ENCODE assay signal across 15 cellular contexts in the genomic region with DNA sequence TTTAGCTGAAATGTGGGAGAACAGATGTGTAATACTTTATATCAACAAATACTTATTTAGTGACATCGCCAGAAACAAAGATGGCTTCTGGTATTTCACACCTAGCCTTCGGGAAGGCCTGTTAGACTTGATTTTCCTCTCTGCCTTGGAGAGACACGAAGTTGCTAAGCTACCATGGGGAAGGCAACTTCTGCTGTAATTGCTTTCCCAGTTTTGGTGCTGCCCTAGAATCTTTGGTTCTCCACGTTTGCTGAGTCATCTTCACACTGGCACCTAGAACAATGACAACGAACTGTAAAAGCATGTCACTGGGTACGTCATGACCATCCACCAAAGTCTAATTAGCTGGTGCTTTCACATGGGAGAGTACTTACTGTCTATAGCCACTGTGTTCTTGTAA. TPM values are rescaled to one million over a fixed set of nuclear protein-coding genes. Genes with fewer than 3 reads are reported as not detected.
DNase-seq lines count a peak whose midpoint lies in the region; ATAC-seq, FAIRE-seq and TF ChIP-seq lines count a peak whose summit lies in the region.
"Had no signal": no experiment of that assay in that cellular context is flagged by ENCODE, and none has a peak within 500 bp of the region (broad histone marks: within the 10 kb centered on the region; RNA-seq: fewer than 3 reads in every experiment).

No MANE protein-coding gene starts in this region.

- in situ Hi-C loops in astrocyte of the spinal cord (cut with HindIII; ENCODE audit: low sequenced_read_pairs), result no loop called here

- H4K20me1 ChIP-seq in HCT116 (ENCODE audit: insufficient read depth) (no peaks in the 10 kb centered on the region), keratinocyte (ENCODE audit: control insufficient read depth, extremely low read depth, insufficient read depth, low read length) (no peaks in the 10 kb centered on the region)

- H3K4me3 ChIP-seq in A673 (ENCODE audit: low read depth, low read length, poor library complexity, severe bottlenecking) (no peak overlapping the region), HCT116 (replicated peaks in 1 of 2; ENCODE audit: low read depth in 1 of 2, low read length in 2 of 2) (no peak overlapping the region), astrocyte of the spinal cord (ENCODE audit: low read depth, low read length) (no peak overlapping the region), keratinocyte (ENCODE audit: control insufficient read depth in 2 of 3, extremely low read depth in 1 of 3, insufficient read depth in 2 of 3, low read depth in 1 of 3, low read length in 3 of 3) (no peak overlapping the region)
- H3K4me3 ChIP-seq in effector memory CD4-positive, alpha-beta T cell (ENCODE audit: insufficient read depth, low read depth, low read length, poor library complexity, severe bottlenecking), result no peak overlapping the region
- H3K4me3 ChIP-seq: coronary artery had no signal

- dilution Hi-C loops in keratinocyte (cut with MboI; ENCODE audit: extremely low pct_ligation_motif_present, low sequenced_read_pairs), result no loop called here

- H3K27me3 ChIP-seq in A673 (replicated peaks; ENCODE audit: insufficient read depth, low read depth, low read length, poor library complexity) (no peaks in the 10 kb centered on the region), HCT116 (ENCODE audit: insufficient read depth, low read length) (no peaks in the 10 kb centered on the region), keratinocyte (ENCODE audit: control insufficient read depth, extremely low read depth, insufficient read depth, low read length) (no peaks in the 10 kb centered on the region)
- H3K27me3 ChIP-seq in effector memory CD4-positive, alpha-beta T cell (replicated peaks; ENCODE audit: control insufficient read depth, insufficient read depth, low read length, poor library complexity, severe bottlenecking), result no peaks in the 10 kb centered on the region

- FAIRE-seq in keratinocyte (lab: Jason Lieb, UNC), result no peak
- FAIRE-seq in GM12892 (lab: Jason Lieb, UNC), result no peak
- FAIRE-seq: G401.6, GM18507 had no signal

- no peaks in the 10 kb centered on the region for H3K36me3 ChIP-seq in A673 (ENCODE audit: insufficient read depth, low read length, poor library complexity, severe bottlenecking)
- H3K36me3 ChIP-seq in HCT116 (ENCODE audit: control insufficient read depth in 1 of 2, insufficient read depth in 2 of 2, low read length in 2 of 2), result no peaks in the 10 kb centered on the region
- no peaks in the 10 kb centered on the region for H3K36me3 ChIP-seq in keratinocyte (ENCODE audit: control insufficient read depth in 2 of 2, extremely low read depth in 1 of 2, insufficient read depth in 2 of 2, low read length in 2 of 2)
- no peaks in the 10 kb centered on the region for H3K36me3 ChIP-seq in effector memory CD4-positive, alpha-beta T cell (ENCODE audit: control insufficient read depth, insufficient read depth, low read length)

- H3K9me2 ChIP-seq in HCT116 (ENCODE audit: insufficient read depth), result no peaks in the 10 kb centered on the region

- BruUV-seq in A673 (replicated peaks; lab: Mats Ljungman, UMichigan) (no TSS peak), HCT116 (replicated peaks; lab: Mats Ljungman, UMichigan) (no TSS peak)

- no peak overlapping the region for H3K9ac ChIP-seq in HCT116 (ENCODE audit: low read length)
- H3K9ac ChIP-seq in keratinocyte (ENCODE audit: control insufficient read depth, extremely low read depth, insufficient read depth, low read length), result no peak overlapping the region

- TF ChIP-seq CTCF in A673 (conservative IDR thresholded peaks at IDR 0.05; ENCODE audit: low read depth, low read length) (no peak), HCT116 (IDR thresholded peaks at IDR 0.05 in 2 of 3, conservative IDR thresholded peaks at IDR 0.05 in 1 of 3; ENCODE audit: borderline replicate concordance in 1 of 3, insufficient read depth in 1 of 3, low read depth in 2 of 3, low read length in 2 of 3) (no peak), astrocyte of the spinal cord (IDR thresholded peaks at IDR 0.05; ENCODE audit: low read depth, low read length) (no peak), keratinocyte (optimal IDR thresholded peaks at IDR 0.05 in 1 of 3, IDR thresholded peaks at IDR 0.05 in 1 of 3, conservative IDR thresholded peaks at IDR 0.05 in 1 of 3; ENCODE audit: extremely low read depth in 1 of 3, insufficient read depth in 2 of 3, low read length in 3 of 3) (no peak)

- CTCF ChIA-PET in A673 (lab: Charles Lee) (no interaction called here), HCT116 (lab: Charles Lee) (no interaction called here)

- no peaks in the 10 kb centered on the region for H3K79me2 ChIP-seq in HCT116 (ENCODE audit: insufficient read depth, low read length)
- no peaks in the 10 kb centered on the region for H3K79me2 ChIP-seq in keratinocyte (ENCODE audit: control insufficient read depth, insufficient read depth, low read length)

- H3K4me1 ChIP-seq in A673 (ENCODE audit: insufficient read depth, low read length, poor library complexity, severe bottlenecking) (no peaks in the 10 kb centered on the region), HCT116 (ENCODE audit: control insufficient read depth in 1 of 2, insufficient read depth in 2 of 2, low read length in 2 of 2) (peaks cover 0 to 3% of the 10 kb centered on the region in 2 experiments; a peak in 1 of 4 replicates), keratinocyte (ENCODE audit: control insufficient read depth, extremely low read depth, insufficient read depth, low read length) (peaks cover 8% of the 10 kb centered on the region)
- no peaks in the 10 kb centered on the region for H3K4me1 ChIP-seq in effector memory CD4-positive, alpha-beta T cell (ENCODE audit: control insufficient read depth, insufficient read depth, low read length, poor library complexity, severe bottlenecking)

- TF ChIP-seq POLR2A in HCT116 (IDR thresholded peaks at IDR 0.05; ENCODE audit: borderline replicate concordance, extremely low read depth, insufficient read depth, insufficient read length) (no peak), GM12892 (IDR thresholded peaks at IDR 0.05; ENCODE audit: low read depth, low read length) (no peak)

- H3K9me3 ChIP-seq in A673 (ENCODE audit: low read depth, low read length, poor library complexity, severe bottlenecking) (no peaks in the 10 kb centered on the region), HCT116 (ENCODE audit: control insufficient read depth in 1 of 2, insufficient read depth in 1 of 2, low read depth in 1 of 2, low read length in 2 of 2) (no peaks in the 10 kb centered on the region), keratinocyte (ENCODE audit: control insufficient read depth, low read depth, low read length) (no peaks in the 10 kb centered on the region)
- H3K9me3 ChIP-seq in effector memory CD4-positive, alpha-beta T cell (ENCODE audit: control insufficient read depth, low read length), result no peaks in the 10 kb centered on the region

- H3K9me1 ChIP-seq in keratinocyte (ENCODE audit: control insufficient read depth, extremely low read depth, insufficient read depth, low read length), result no peaks in the 10 kb centered on the region

- no peak overlapping the region for H3K4me2 ChIP-seq in HCT116 (ENCODE audit: low read length)
- no peak overlapping the region for H3K4me2 ChIP-seq in keratinocyte (ENCODE audit: control insufficient read depth, extremely low read depth, insufficient read depth, low read depth, low read length)

- H2AFZ ChIP-seq in HCT116 (ENCODE audit: low read depth, low read length, poor library complexity, severe bottlenecking), result peak overlapping the region; percentile 77
- H2AFZ ChIP-seq in keratinocyte (ENCODE audit: control insufficient read depth, low read length), result peak overlapping the region; percentile 24

- no peak overlapping the region for H3K27ac ChIP-seq in A673 (ENCODE audit: low read depth, low read length, poor library complexity, severe bottlenecking)
- H3K27ac ChIP-seq in HCT116 (ENCODE audit: low read depth, low read length), result no peak overlapping the region
- no peak overlapping the region for H3K27ac ChIP-seq in keratinocyte (ENCODE audit: control insufficient read depth, insufficient read depth, low read length)
- no peak overlapping the region for H3K27ac ChIP-seq in effector memory CD4-positive, alpha-beta T cell (ENCODE audit: insufficient read depth, low read length, poor library complexity, severe bottlenecking)
- H3K27ac ChIP-seq: coronary artery had no signal

- intact Hi-C loops in A673 (cut with micrococcal nuclease; ENCODE audit: unreplicated experiment), result no loop called here
- intact Hi-C loops in HCT116 (cut with micrococcal nuclease), result no loop called here

- RAD21 ChIA-PET in HCT116 (lab: Charles Lee; ENCODE audit: low non-redundant PET in 1 of 2, low total read pairs in 2 of 2, uncharacterized antibody in 2 of 2, unreplicated experiment in 2 of 2), result no interaction called here

- DNase-seq in A673 (ENCODE audit: low spot score) (peak; percentile 9), HCT116 (ENCODE audit: low read depth, low spot score) (no peak), astrocyte of the spinal cord (ENCODE audit: low read depth, low spot score) (peak; percentile 50), keratinocyte (ENCODE audit: low read depth, low spot score) (no peak), T1000 (lab: John Stamatoyannopoulos, UW) (no peak), GM12892 (ENCODE audit: insufficient read length) (no peak)
- no peak for DNase-seq in effector memory CD4-positive, alpha-beta T cell
- DNase-seq: activated naive CD8-positive, alpha-beta T cell treated with anti-CD3 and anti-CD28 coated beads, Interleukin-2, amount 10 ng/mL, durations not matched to agents 7 days and 5 days; left ventricle myocardium superior; NCI-H345 had no signal

- TF ChIP-seq RAD21 in HCT116 (IDR thresholded peaks at IDR 0.05; ENCODE audit: low read depth), result no peak

- ATAC-seq in HCT116 (no peak), HG03457 (IDR thresholded peaks at IDR 0.05; ENCODE audit: unreplicated experiment) (no peak)
- ATAC-seq: left ventricle myocardium superior, Right ventricle myocardium inferior had no signal

- POLR2A ChIA-PET in A673 (lab: Charles Lee; ENCODE audit: low non-redundant PET) (no interaction called here), HCT116 (lab: Charles Lee) (interaction anchor here (1.3 kb wide), 1 partner anchor 12 kb away, joined by 8 read pairs; no protein-coding TSS in a partner anchor)

TF ChIP-seq in HCT116, 20 proteins besides CTCF, POLR2A, EP300 and RAD21 (continues in another document):
- TF ChIP-seq POLR2AphosphoS5 (IDR thresholded peaks at IDR 0.05; ENCODE audit: low read depth, low read length) (no peak), ZNF274 (IDR thresholded peaks at IDR 0.05; ENCODE audit: low read depth, low read length) (no peak)

RNA-seq across cellular contexts. Expression of a gene that starts 58.7 kb away (rescaled TPM):
- 282 and 340 TPM in 2 replicates for total RNA-seq in A673 (2021)
- 232 TPM for total RNA-seq in HCT116 (2021; ENCODE audit: unreplicated experiment)
- 152 and 169 TPM in 2 replicates for polyA plus RNA-seq in HCT116 (2012)
- 230 to 340 TPM (median 232 TPM) in 3 replicates for polyA plus RNA-seq in keratinocyte
- polyA plus RNA-seq in keratinocyte (2011; ENCODE audit: low read depth), result 221 TPM
- polyA plus RNA-seq in keratinocyte (2011; cell fraction: cytosol; rRNA removed), result 219 and 347 TPM in 2 replicates
- 170 and 240 TPM in 2 replicates for polyA plus RNA-seq in keratinocyte (2011; cell fraction: nucleus; rRNA removed)
- 159 and 232 TPM in 2 replicates for polyA plus RNA-seq in keratinocyte (2012; ENCODE audit: low replicate concordance)
- 103 to 389 TPM (median 268 TPM) in 3 replicates for polyA minus RNA-seq in keratinocyte
- 491 TPM for polyA minus RNA-seq in keratinocyte (2011; cell fraction: cytosol; rRNA and poly(A)+ RNA removed)
- 108 and 203 TPM in 2 replicates for polyA minus RNA-seq in keratinocyte (2011; cell fraction: nucleus; rRNA and poly(A)+ RNA removed)
- polyA plus RNA-seq in GM12892 (2012; ENCODE audit: missing spikeins), result 339 TPM

Comparison
In these comparisons a context has a peak if more than half of its experiments do, and no peak if none do; other contexts are left out.
1. DNase-seq: peak in A673 (single experiment) and astrocyte of the spinal cord (single experiment); none in HCT116 (single experiment), keratinocyte (single experiment), T1000 (single experiment), effector memory CD4-positive, alpha-beta T cell (0 of 3) and GM12892 (single experiment).